ENCODE assay signal across 1 cellular context in the genomic region with DNA sequence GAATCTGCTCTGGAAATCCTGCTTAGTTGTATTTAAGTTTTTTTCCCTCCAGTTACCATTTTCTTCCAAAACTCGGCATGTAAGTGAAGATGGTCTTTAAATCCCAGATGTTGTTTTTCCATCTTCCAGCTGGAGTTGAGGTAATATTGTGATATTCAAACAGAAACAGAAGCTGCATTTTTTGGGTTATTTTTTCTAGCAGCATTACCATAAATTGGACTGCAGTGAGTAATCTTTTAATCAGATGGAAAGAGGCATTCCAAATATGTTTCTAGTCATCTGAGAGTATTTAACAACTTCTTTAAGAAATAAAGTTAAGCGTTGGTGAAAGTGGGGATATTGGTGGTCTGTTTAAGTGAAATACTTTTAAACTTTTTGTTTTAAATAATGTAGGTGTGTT.
TF ChIP-seq lines count a peak whose summit lies in the region.

No MANE protein-coding gene starts in this region.

TF ChIP-seq in IMR-90, 13 proteins besides CTCF, POLR2A, EP300 and RAD21:
- TF ChIP-seq RCOR1 (IDR thresholded peaks at IDR 0.05; ENCODE audit: insufficient replicate concordance, low read length) (no peak), CHD1 (IDR thresholded peaks at IDR 0.05; ENCODE audit: low read depth, low read length) (no peak), SMC3 (IDR thresholded peaks at IDR 0.05; ENCODE audit: low read depth, low read length) (no peak), RFX5 (IDR thresholded peaks at IDR 0.05; ENCODE audit: low read depth, low read length) (no peak), MAZ (IDR thresholded peaks at IDR 0.05; ENCODE audit: borderline replicate concordance, low read depth, low read length) (no peak), NFE2L2 (IDR thresholded peaks at IDR 0.05; ENCODE audit: low read depth, low read length) (no peak), CEBPB (IDR thresholded peaks at IDR 0.05; ENCODE audit: low read depth, low read length) (no peak), FOS (IDR thresholded peaks at IDR 0.05; ENCODE audit: low read depth, low read length) (no peak), MAFK (IDR thresholded peaks at IDR 0.05; ENCODE audit: low read depth, low read length) (no peak), MXI1 (IDR thresholded peaks at IDR 0.05; ENCODE audit: borderline replicate concordance, low read depth, low read length) (no peak), BHLHE40 (IDR thresholded peaks at IDR 0.05; ENCODE audit: low read depth, low read length) (no peak)
- TF ChIP-seq, protein P1, sequence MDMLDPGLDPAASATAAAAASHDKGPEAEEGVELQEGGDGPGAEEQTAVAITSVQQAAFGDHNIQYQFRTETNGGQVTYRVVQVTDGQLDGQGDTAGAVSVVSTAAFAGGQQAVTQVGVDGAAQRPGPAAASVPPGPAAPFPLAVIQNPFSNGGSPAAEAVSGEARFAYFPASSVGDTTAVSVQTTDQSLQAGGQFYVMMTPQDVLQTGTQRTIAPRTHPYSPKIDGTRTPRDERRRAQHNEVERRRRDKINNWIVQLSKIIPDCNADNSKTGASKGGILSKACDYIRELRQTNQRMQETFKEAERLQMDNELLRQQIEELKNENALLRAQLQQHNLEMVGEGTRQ (IDR thresholded peaks at IDR 0.05; ENCODE audit: low read depth, low read length), result no peak
- TF ChIP-seq, protein P2, sequence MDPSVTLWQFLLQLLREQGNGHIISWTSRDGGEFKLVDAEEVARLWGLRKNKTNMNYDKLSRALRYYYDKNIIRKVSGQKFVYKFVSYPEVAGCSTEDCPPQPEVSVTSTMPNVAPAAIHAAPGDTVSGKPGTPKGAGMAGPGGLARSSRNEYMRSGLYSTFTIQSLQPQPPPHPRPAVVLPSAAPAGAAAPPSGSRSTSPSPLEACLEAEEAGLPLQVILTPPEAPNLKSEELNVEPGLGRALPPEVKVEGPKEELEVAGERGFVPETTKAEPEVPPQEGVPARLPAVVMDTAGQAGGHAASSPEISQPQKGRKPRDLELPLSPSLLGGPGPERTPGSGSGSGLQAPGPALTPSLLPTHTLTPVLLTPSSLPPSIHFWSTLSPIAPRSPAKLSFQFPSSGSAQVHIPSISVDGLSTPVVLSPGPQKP (IDR thresholded peaks at IDR 0.05; ENCODE audit: borderline replicate concordance, low read depth, low read length), result no peak
